ENCODE assay signal across 19 cellular contexts in the genomic region with DNA sequence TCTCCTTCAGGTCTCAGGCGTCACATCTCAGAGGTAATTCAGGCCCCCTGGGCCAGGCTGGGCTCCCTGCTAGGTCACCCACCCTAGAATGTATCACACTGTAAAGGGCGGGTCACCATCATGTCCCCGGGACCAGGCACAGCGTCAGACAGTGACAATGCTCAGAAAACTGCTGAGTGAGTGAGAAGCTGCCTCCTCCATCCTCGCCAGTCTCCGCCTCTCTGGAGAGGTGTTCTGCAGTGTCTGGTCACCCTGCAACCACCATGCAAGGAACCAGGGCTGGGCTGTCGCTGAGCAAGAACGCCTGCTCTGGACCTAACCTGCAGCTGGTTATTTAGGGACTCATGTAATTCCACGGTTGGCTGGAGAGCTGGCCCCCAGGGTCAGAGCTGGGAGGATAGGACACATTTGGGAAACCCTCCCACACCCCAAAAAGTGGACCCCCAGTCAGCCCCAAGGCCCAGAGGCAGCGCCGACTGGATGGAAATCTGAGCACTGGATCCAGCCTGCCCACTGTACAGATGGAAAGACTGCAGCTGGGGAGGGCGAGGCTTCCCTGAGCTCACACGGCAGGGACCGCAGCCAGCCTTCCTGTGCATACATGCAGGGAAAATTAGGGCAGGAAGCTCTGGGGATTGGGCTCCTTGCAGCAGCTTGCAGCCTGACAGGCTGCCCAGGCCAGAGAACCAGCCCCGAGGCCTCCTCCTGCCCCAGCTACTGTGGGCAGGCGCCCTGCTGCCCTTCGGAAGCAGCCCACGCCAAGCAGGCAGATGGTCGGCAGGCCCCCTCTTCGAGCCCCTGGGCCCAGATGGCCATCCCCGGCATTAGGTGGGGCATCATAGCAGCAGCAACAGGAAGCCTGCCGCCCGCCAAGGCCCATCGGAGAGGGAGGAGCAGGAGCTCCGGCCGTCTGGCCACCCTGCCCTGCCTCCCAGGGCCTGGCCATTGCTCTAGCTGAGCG.
DNase-seq lines count a peak whose midpoint lies in the region; ATAC-seq, FAIRE-seq and TF ChIP-seq lines count a peak whose summit lies in the region.
"Had no signal": no experiment of that assay in that cellular context is flagged by ENCODE, and none has a peak within 500 bp of the region (broad histone marks: within the 10 kb centered on the region; RNA-seq: fewer than 3 reads in every experiment).

No MANE protein-coding gene starts in this region.

- FAIRE-seq in A549 (lab: Jason Lieb, UNC) = no peak
- FAIRE-seq: GM12878 had no signal

- ATAC-seq in A549 = peak in 1 of 2 experiments; percentile 8; a peak in 1 of 6 replicates
- ATAC-seq: GM12878; stimulated activated effector memory CD8-positive, alpha-beta T cell treated with anti-CD3 and anti-CD28 coated beads, Interleukin-12 subunit alpha, Interleukin-12 subunit beta, amount 100 ng/mL, for 72 hours had no signal

- H3K4me1 ChIP-seq in A549 = peaks cover 43% of the 10 kb centered on the region
- H3K4me1 ChIP-seq in esophagus (ENCODE audit: control insufficient read depth in 2 of 2, insufficient read depth in 2 of 2, low read length in 1 of 2) = peaks cover 6 to 32% of the 10 kb centered on the region in 2 donors
- peaks cover 51% of the 10 kb centered on the region for H3K4me1 ChIP-seq in suprapubic skin

- no peak for TF ChIP-seq RAD21 in A549 (conservative IDR thresholded peaks at IDR 0.05 in 1 of 2, IDR thresholded peaks at IDR 0.05 in 1 of 2)

- H3K9me3 ChIP-seq in A549 (no peaks in the 10 kb centered on the region), esophagus (ENCODE audit: control insufficient read depth in 2 of 2, insufficient read depth in 1 of 2, low read depth in 1 of 2, low read length in 1 of 2) (no peaks in the 10 kb centered on the region), suprapubic skin (no peaks in the 10 kb centered on the region)
- H3K9me3 ChIP-seq: neutrophil, upper lobe of left lung had no signal

- CTCF ChIA-PET in A549 (lab: Yijun Ruan, JAX) = interaction anchor here (0.9 to 4.6 kb wide), 9 partner anchors 8 to 232 kb away, joined by 3 to 16 read pairs (median 3); no protein-coding TSS in a partner anchor

- H3K4me3 ChIP-seq in A549 (no peak overlapping the region), esophagus (ENCODE audit: low read depth in 1 of 2, low read length in 2 of 2) (no peak overlapping the region), suprapubic skin (no peak overlapping the region)
- H3K4me3 ChIP-seq: GM12878, SK-N-MC, skin epidermis, upper lobe of left lung had no signal

- H3K36me3 ChIP-seq in esophagus (ENCODE audit: control insufficient read depth in 2 of 2, insufficient read depth in 2 of 2, low read length in 1 of 2) (no peaks in the 10 kb centered on the region), suprapubic skin (no peaks in the 10 kb centered on the region)
- H3K36me3 ChIP-seq: brain microvascular endothelial cell, neutrophil, upper lobe of left lung had no signal

- H3K27ac ChIP-seq in A549 = peak overlapping the region; percentile 81 to 90; a peak in 5 of 6 replicates
- peak overlapping the region; percentile 31 to 77 for H3K27ac ChIP-seq in esophagus (ENCODE audit: low read depth in 2 of 2, low read length in 1 of 2)
- no peak overlapping the region for H3K27ac ChIP-seq in suprapubic skin
- H3K27ac ChIP-seq: brain microvascular endothelial cell, neutrophil, SK-N-MC had no signal

- TF ChIP-seq EP300 in A549 (IDR thresholded peaks at IDR 0.05) = no peak
- no peak for TF ChIP-seq EP300 in suprapubic skin (IDR thresholded peaks at IDR 0.05)

- POLR2A ChIA-PET in A549 (lab: Yijun Ruan, JAX) = interaction anchor here (4.4 kb wide), 1 partner anchor 11 kb away, joined by 34 read pairs; no protein-coding TSS in a partner anchor

- H3K27me3 ChIP-seq in esophagus (ENCODE audit: control insufficient read depth in 1 of 2, insufficient read depth in 2 of 2, low read length in 2 of 2) (no peaks in the 10 kb centered on the region), suprapubic skin (no peaks in the 10 kb centered on the region)
- H3K27me3 ChIP-seq: brain microvascular endothelial cell, upper lobe of left lung had no signal

- DNase-seq in A549 (ENCODE audit: low read depth in 1 of 2, low spot score in 1 of 2) (no peak), NCI-H510A (lab: John Stamatoyannopoulos, UW) (peak; percentile 21), lung microvascular endothelial cell (ENCODE audit: low read depth in 2 of 2) (peak; percentile 48 to 57), OCI-M1 (lab: John Stamatoyannopoulos, UW) (no peak), SHP77 treated with DMSO at 0.1 percent for 48 hours (lab: John Stamatoyannopoulos, UW) (no peak), suprapubic skin (ENCODE audit: low spot score in 2 of 2) (no peak)
- DNase-seq in activated T-cell treated with anti-CD3 and anti-CD28 coated beads, Interleukin-2, amount 50 U/mL, for 1 hour = no peak
- DNase-seq: activated CD4-positive, alpha-beta T cell treated with anti-CD3 and anti-CD28 coated beads, Interleukin-2, amount 50 U/mL, for 1 hour; activated T-cell treated with anti-CD3 and anti-CD28 coated beads, Interleukin-2, amount 50 U/mL, for 24 hours; brain microvascular endothelial cell; CD8-positive, alpha-beta memory T cell; midbrain had no signal

- no peak for TF ChIP-seq CTCF in A549 (IDR thresholded peaks at IDR 0.05)
- TF ChIP-seq CTCF in suprapubic skin (IDR thresholded peaks at IDR 0.05) = no peak

- no peak overlapping the region for H3K4me2 ChIP-seq in A549

- no peak for TF ChIP-seq POLR2A in A549 (IDR thresholded peaks at IDR 0.05; ENCODE audit: low read length)
- TF ChIP-seq POLR2A in suprapubic skin (IDR thresholded peaks at IDR 0.05) = no peak

- WGBS in A549 (ENCODE audit: missing lambda C conversion rate) = 90% methylated on average over 15 of the region's 27 CpGs
- WGBS in esophagus, 2 donors = 59 to 62% methylated on average over 26 to 27 of the region's 27 CpGs
- WGBS in suprapubic skin = 68% methylated on average over 5 of the region's 27 CpGs

TF ChIP-seq in A549, 52 proteins besides CTCF, POLR2A, EP300 and RAD21:
- TF ChIP-seq MAFK (IDR thresholded peaks at IDR 0.05; ENCODE audit: partially characterized antibody) = peak; percentile 40
- TF ChIP-seq ZC3H11A (IDR thresholded peaks at IDR 0.05) = no peak
- TF ChIP-seq FOSL2 (IDR thresholded peaks at IDR 0.05) = no peak
- TF ChIP-seq FOSL2 (CRISPR knock-in tag; IDR thresholded peaks at IDR 0.05) = no peak
- no peak for TF ChIP-seq NPAS2 (CRISPR knock-in tag; IDR thresholded peaks at IDR 0.05; ENCODE audit: borderline replicate concordance)

Comparison
In these comparisons a context has a peak if more than half of its experiments do, and no peak if none do; other contexts are left out.
1. DNase-seq: peak in NCI-H510A (single experiment) and lung microvascular endothelial cell (2 of 2); none in A549 (0 of 2), OCI-M1 (single experiment), activated T-cell treated with anti-CD3 and anti-CD28 coated beads, Interleukin-2, amount 50 U/mL, for 1 hour (single experiment), SHP77 treated with DMSO at 0.1 percent for 48 hours (single experiment) and suprapubic skin (0 of 2).